In genomic region chr3:72977060-72977459, GRCh38 we compare ENCODE assay signal across 8 cellular contexts. TPM values are rescaled to one million over a fixed set of nuclear protein-coding genes. Genes with fewer than 3 reads are reported as not detected.
DNase-seq lines count a peak whose midpoint lies in the region; ATAC-seq and TF ChIP-seq lines count a peak whose summit lies in the region.

No MANE protein-coding gene starts in this region.

- no peak overlapping the region for H3K27ac Mint-ChIP-seq in central memory CD8-positive, alpha-beta T cell (ENCODE audit: low read depth)

- 85% methylated on average over 2 of the region's 2 CpGs for WGBS in prostate gland

- ATAC-seq in GM19351 (IDR thresholded peaks at IDR 0.05; ENCODE audit: unreplicated experiment) (peak; percentile 67), HG03565 (IDR thresholded peaks at IDR 0.05; ENCODE audit: unreplicated experiment) (peak; percentile 34), Right ventricle myocardium inferior (no peak)
- peak; percentile 28 for ATAC-seq in central memory CD8-positive, alpha-beta T cell (replicated peaks; ENCODE audit: extremely low read depth, poor library complexity, severe bottlenecking)

- intact Hi-C loops in Right ventricle myocardium inferior (cut with DNase I) (no loop called here), prostate gland (cut with DNase I) (no loop called here)

- no peak for TF ChIP-seq POLR2A in prostate gland (IDR thresholded peaks at IDR 0.05)

- no peaks in the 10 kb centered on the region for H3K36me3 Mint-ChIP-seq in central memory CD8-positive, alpha-beta T cell (ENCODE audit: insufficient read depth)

- H3K36me3 ChIP-seq in prostate gland = no peaks in the 10 kb centered on the region

- no peaks in the 10 kb centered on the region for H3K9me3 Mint-ChIP-seq in central memory CD8-positive, alpha-beta T cell

- DNase-seq in AML-193 (lab: John Stamatoyannopoulos, UW) (peak; percentile 99), Right ventricle myocardium inferior (ENCODE audit: missing footprints) (no peak), anterior cingulate cortex (lab: John Stamatoyannopoulos, UW) (no peak), amygdala (lab: John Stamatoyannopoulos, UW) (no peak), prostate gland (ENCODE audit: low spot score) (no peak)
- DNase-seq in central memory CD8-positive, alpha-beta T cell (ENCODE audit: low spot score in 2 of 2) = no peak

- H3K27me3 ChIP-seq in prostate gland (replicated peaks; ENCODE audit: insufficient read depth) = no peaks in the 10 kb centered on the region

- no peak overlapping the region for H3K4me3 Mint-ChIP-seq in central memory CD8-positive, alpha-beta T cell

- peaks cover 4% of the 10 kb centered on the region for H3K4me1 Mint-ChIP-seq in central memory CD8-positive, alpha-beta T cell

- no peaks in the 10 kb centered on the region for H3K4me1 ChIP-seq in prostate gland (replicated peaks)

- H3K27ac ChIP-seq in prostate gland = no peak overlapping the region

- TF ChIP-seq CTCF in prostate gland (IDR thresholded peaks at IDR 0.05) = no peak

- H3K27me3 Mint-ChIP-seq in central memory CD8-positive, alpha-beta T cell = peaks cover 8% of the 10 kb centered on the region

- no peak overlapping the region for H3K4me3 ChIP-seq in prostate gland

- no peaks in the 10 kb centered on the region for H3K9me3 ChIP-seq in prostate gland

RNA-seq across cellular contexts. Expression of gene PPP4R2, which starts 19.6 kb away (rescaled TPM):
- total RNA-seq in Right ventricle myocardium inferior = 52.8 TPM
- total RNA-seq in prostate gland = 10 to 100 TPM; 29.6 to 41.8 TPM

Comparison
In these comparisons a context has a peak if more than half of its experiments do, and no peak if none do; other contexts are left out.
1. DNase-seq: peak in AML-193 (2 of 2); none in central memory CD8-positive, alpha-beta T cell (0 of 2), Right ventricle myocardium inferior (single experiment), anterior cingulate cortex (0 of 58), amygdala (0 of 56) and prostate gland (single experiment).